21 cellular contexts compared by ENCODE assay signal in the genomic region with DNA sequence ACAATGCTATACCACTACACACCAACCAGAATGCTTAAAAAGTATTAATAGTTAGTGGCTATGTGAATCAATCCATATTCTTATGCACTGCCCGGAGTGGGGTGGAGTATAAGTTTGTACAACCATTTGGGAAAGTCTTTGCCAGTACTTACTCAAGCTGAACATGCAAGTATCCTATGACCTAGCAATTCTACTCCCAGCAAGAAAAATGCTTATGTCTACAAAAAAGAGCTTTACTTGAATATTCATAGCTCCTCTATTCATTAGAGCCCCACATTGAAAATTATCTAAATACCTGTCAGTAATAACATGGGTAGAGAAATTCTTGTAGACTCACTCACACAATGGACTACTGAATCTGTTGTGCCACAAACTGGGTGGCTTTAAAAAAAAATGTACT. TPM values are rescaled to one million over a fixed set of nuclear protein-coding genes. Genes with fewer than 3 reads are reported as not detected.
DNase-seq lines count a peak whose midpoint lies in the region; ATAC-seq, FAIRE-seq and TF ChIP-seq lines count a peak whose summit lies in the region.
"Had no signal": no experiment of that assay in that cellular context is flagged by ENCODE, and none has a peak within 500 bp of the region (broad histone marks: within the 10 kb centered on the region; RNA-seq: fewer than 3 reads in every experiment).

No MANE protein-coding gene starts in this region.

- no peaks in the 10 kb centered on the region for H3F3A ChIP-seq in smooth muscle cell (ENCODE audit: low read depth)

- H3K27ac Mint-ChIP-seq in HFFc6 = no peak overlapping the region
- H3K27ac Mint-ChIP-seq: B cell; CD4-positive, CD25-positive, alpha-beta regulatory T cell; H9 had no signal

- BruUV-seq in K562 (replicated peaks; lab: Mats Ljungman, UMichigan) = no TSS peak

- FAIRE-seq in K562 (lab: Jason Lieb, UNC) = no peak
- FAIRE-seq: GM12892 had no signal

- TF ChIP-seq EP300 in K562 (IDR thresholded peaks at IDR 0.05; ENCODE audit: low read length) = no peak

- H2AFZ ChIP-seq in K562 (ENCODE audit: low read depth, low read length) (peak overlapping the region; percentile 77), smooth muscle cell (ENCODE audit: low read depth) (no peak overlapping the region)
- H2AFZ ChIP-seq: GM23248 had no signal

- in situ Hi-C loops in K562 (cut with MboI) = no loop called here

- TF ChIP-seq CTCF in K562 (IDR thresholded peaks at IDR 0.05 in 2 of 3, conservative IDR thresholded peaks at IDR 0.05 in 1 of 3; ENCODE audit: insufficient read depth in 2 of 3, low read depth in 1 of 3, low read length in 3 of 3) = no peak
- no peak for TF ChIP-seq CTCF in smooth muscle cell (IDR thresholded peaks at IDR 0.05; ENCODE audit: borderline replicate concordance, insufficient read depth, poor library complexity, severe bottlenecking)
- no peak for TF ChIP-seq CTCF in HFFc6 (IDR thresholded peaks at IDR 0.05)

- peaks cover 0 to 21% (median 0%) of the 10 kb centered on the region in 11 experiments; a peak in 3 of 22 replicates for H3K36me3 ChIP-seq in BLaER1 treated with 17β-estradiol and CSF1 and Interleukin-3, amounts not matched to agents 10 nM and 100 nM
- no peaks in the 10 kb centered on the region; the same call in 2 of the 3 replicates for H3K36me3 ChIP-seq in K562 (ENCODE audit: control insufficient read depth, insufficient read depth, low read length)
- H3K36me3 ChIP-seq in smooth muscle cell (ENCODE audit: low read depth) = no peaks in the 10 kb centered on the region

- peak; percentile 30; the same call in 2 of the 3 replicates for ATAC-seq in K562

- no peaks in the 10 kb centered on the region for H3K9me1 ChIP-seq in K562 (ENCODE audit: control insufficient read depth, insufficient read depth, low read length)

- CTCF ChIA-PET in K562 (lab: Yijun Ruan, JAX; ENCODE audit: low intra/inter-chr PET ratio) = no interaction called here

- peak overlapping the region in 6 of 11 experiments; percentile 11 to 60 (median 40); a peak in 9 of 22 replicates for H3K4me2 ChIP-seq in BLaER1 treated with 17β-estradiol and CSF1 and Interleukin-3, amounts not matched to agents 10 nM and 100 nM
- H3K4me2 ChIP-seq in K562 (ENCODE audit: insufficient read depth, low read length) (peak overlapping the region; percentile 79), smooth muscle cell (peak overlapping the region; percentile 54)
- H3K4me2 ChIP-seq: KMS-11 had no signal

- no peak overlapping the region for H3K4me3 ChIP-seq in BLaER1 treated with 17β-estradiol and CSF1 and Interleukin-3, amounts not matched to agents 10 nM and 100 nM
- peak overlapping the region; percentile 6; the same call in 1 of the 2 replicates for H3K4me3 ChIP-seq in K562
- no peak overlapping the region for H3K4me3 ChIP-seq in smooth muscle cell
- H3K4me3 ChIP-seq: GM23248 had no signal

- peaks cover 49 to 90% (median 71%) of the 10 kb centered on the region in 11 experiments for H3K9me3 ChIP-seq in BLaER1 treated with 17β-estradiol and CSF1 and Interleukin-3, amounts not matched to agents 10 nM and 100 nM (replicated peaks in 1 of 11)
- peaks cover 19% of the 10 kb centered on the region for H3K9me3 ChIP-seq in K562 (replicated peaks; ENCODE audit: control insufficient read depth, insufficient read depth, low read depth, low read length)
- H3K9me3 ChIP-seq in smooth muscle cell (replicated peaks; ENCODE audit: low read depth) = no peaks in the 10 kb centered on the region

- H3K27me3 ChIP-seq in BLaER1 treated with 17β-estradiol and CSF1 and Interleukin-3, amounts not matched to agents 10 nM and 100 nM = peaks cover 0 to 1% (median 0%) of the 10 kb centered on the region in 11 experiments; a peak in 3 of 22 replicates
- H3K27me3 ChIP-seq in K562 (ENCODE audit: control insufficient read depth in 2 of 2, insufficient read depth in 2 of 2, low read length in 2 of 2) (no peaks in the 10 kb centered on the region), smooth muscle cell (ENCODE audit: low read depth) (no peaks in the 10 kb centered on the region)

- H3K27ac ChIP-seq in BLaER1 treated with 17β-estradiol and CSF1 and Interleukin-3, amounts not matched to agents 10 nM and 100 nM = no peak overlapping the region
- peak overlapping the region; percentile 65 for H3K27ac ChIP-seq in K562 (ENCODE audit: extremely low read depth, low read depth, low read length)
- peak overlapping the region; percentile 48 for H3K27ac ChIP-seq in smooth muscle cell (ENCODE audit: low read depth)
- H3K27ac ChIP-seq: GM23248, KMS-11 had no signal

- peaks cover 20% of the 10 kb centered on the region; the same call in 1 of the 2 replicates for H3K4me1 Mint-ChIP-seq in HFFc6 (ENCODE audit: low read depth)
- H3K4me1 Mint-ChIP-seq: CD4-positive, CD25-positive, alpha-beta regulatory T cell; H9 had no signal

- intact Hi-C loops in K562 (cut with micrococcal nuclease) = no loop called here

- H3K9ac ChIP-seq in BLaER1 treated with 17β-estradiol and CSF1 and Interleukin-3, amounts not matched to agents 10 nM and 100 nM = no peak overlapping the region
- peak overlapping the region in 1 of 2 experiments; percentile 64; a peak in 2 of 4 replicates for H3K9ac ChIP-seq in K562 (ENCODE audit: insufficient read depth in 1 of 2, low read depth in 2 of 2, low read length in 2 of 2)
- H3K9ac ChIP-seq in smooth muscle cell (ENCODE audit: low read depth) = no peak overlapping the region
- H3K9ac ChIP-seq: GM23248, KMS-11 had no signal

- H3K4me3 Mint-ChIP-seq in HFFc6 = no peak overlapping the region
- H3K4me3 Mint-ChIP-seq: B cell; CD4-positive, CD25-positive, alpha-beta regulatory T cell; H9 had no signal

- H3K27me3 Mint-ChIP-seq in HFFc6 (ENCODE audit: insufficient read depth) = no peaks in the 10 kb centered on the region; the same call in none of the 2 replicates
- H3K27me3 Mint-ChIP-seq: CD4-positive, CD25-positive, alpha-beta regulatory T cell had no signal

- POLR2A ChIA-PET in K562 (lab: Yijun Ruan, JAX) = interaction anchor here (0.6 kb wide), 1 partner anchor 9 kb away, joined by 3 read pairs; no protein-coding TSS in a partner anchor

- peaks cover 18% of the 10 kb centered on the region; the same call in 1 of the 3 replicates for H3K79me2 ChIP-seq in K562 (ENCODE audit: control insufficient read depth, insufficient read depth, low read length)
- H3K79me2 ChIP-seq in smooth muscle cell (ENCODE audit: low read depth) = no peaks in the 10 kb centered on the region

- no peaks in the 10 kb centered on the region for H3K9me3 Mint-ChIP-seq in HFFc6

- H3K36me3 Mint-ChIP-seq in HFFc6 (ENCODE audit: low read depth) = no peaks in the 10 kb centered on the region

- no peak for TF ChIP-seq RAD21 in K562 (CRISPR knock-in tag; conservative IDR thresholded peaks at IDR 0.05 in 1 of 2, IDR thresholded peaks at IDR 0.05 in 1 of 2)

- peaks cover 12 to 29% (median 23%) of the 10 kb centered on the region in 10 experiments; a peak in 18 of 20 replicates for H3K4me1 ChIP-seq in BLaER1 treated with 17β-estradiol and CSF1 and Interleukin-3, amounts not matched to agents 10 nM and 100 nM
- H3K4me1 ChIP-seq in K562 (replicated peaks in 1 of 2; ENCODE audit: control insufficient read depth in 2 of 2, insufficient read depth in 2 of 2, low read length in 2 of 2) = peaks cover 0 to 16% of the 10 kb centered on the region in 2 experiments; a peak in 2 of 5 replicates
- H3K4me1 ChIP-seq in smooth muscle cell (ENCODE audit: low read depth) = no peaks in the 10 kb centered on the region

- TF ChIP-seq POLR2A in K562 (conservative IDR thresholded peaks at IDR 0.05) = no peak

- H4K20me1 ChIP-seq in BLaER1 treated with 17β-estradiol and CSF1 and Interleukin-3, amounts not matched to agents 10 nM and 100 nM = no peaks in the 10 kb centered on the region
- H4K20me1 ChIP-seq in K562 (replicated peaks; ENCODE audit: control insufficient read depth, insufficient read depth, low read length) (no peaks in the 10 kb centered on the region), smooth muscle cell (ENCODE audit: low read depth) (no peaks in the 10 kb centered on the region)

- DNase-seq in K562 (ENCODE audit: extremely low read depth in 1 of 4, low spot score in 3 of 4) (no peak), left kidney (ENCODE audit: low read depth, low spot score) (peak; percentile 29), smooth muscle cell (lab: John Stamatoyannopoulos, UW; ENCODE audit: unreplicated experiment) (no peak), HFFc6 (no peak), NCI-H2107 treated with DMSO at 0.1 percent for 48 hours (lab: John Stamatoyannopoulos, UW; ENCODE audit: unreplicated experiment) (no peak), EL (no peak)
- DNase-seq: CD4-positive, CD25-positive, alpha-beta regulatory T cell; DMS 273 treated with DMSO at 0.1 percent for 48 hours; DND-41; H9; NCI-H1694; NCI-H2081; NCI-H2171 treated with DMSO at 0.1 percent for 48 hours; NCI-H446; NCI-H526; Right ventricle myocardium superior had no signal

- WGBS in K562 (ENCODE audit: insufficient coverage, low coverage, missing lambda C conversion rate) = 75% methylated on average over 1 of the region's 1 CpG
- WGBS in smooth muscle cell (ENCODE audit: low lambda C conversion rate) = 94% methylated on average over 1 of the region's 1 CpG

TF ChIP-seq in K562, 482 proteins besides CTCF, POLR2A, EP300 and RAD21 (continues in another document):
- no peak for TF ChIP-seq DIDO1 (tag; IDR thresholded peaks at IDR 0.05; ENCODE audit: low read depth)

RNA-seq across cellular contexts. Expression of a gene that starts 21.4 kb away (rescaled TPM):
- 56.3 and 58.9 TPM in 2 replicates for total RNA-seq in K562 (2011; cell fraction: chromatin; rRNA removed; ENCODE audit: low replicate concordance)
- total RNA-seq in K562 (2011; cell fraction: nucleolus; rRNA removed) = 33.7 and 34.5 TPM in 2 replicates
- total RNA-seq in K562 (2011; cell fraction: nucleoplasm; rRNA removed) = 34.8 and 41.8 TPM in 2 replicates
- total RNA-seq in K562 (2014; rRNA removed) (44.2 and 59.8 TPM in 2 replicates), K562 (2014; rRNA removed; fragmentation: Illumina TruSeq; extraction: Trizol) (64.2 and 70.6 TPM in 2 replicates), K562 (2015; rRNA removed; fragmentation: Illumina TruSeq; extraction: Trizol) (91.9 and 92.9 TPM in 2 replicates), K562 (2021) (61.5 and 66.2 TPM in 2 replicates), smooth muscle cell (53.8 and 65.2 TPM in 2 replicates)
- polyA plus RNA-seq in K562 (2011; rRNA removed) (89.1 and 105 TPM in 2 replicates), K562 (2014; fragmentation: Illumina TruSeq; extraction: Trizol) (114 and 163 TPM in 2 replicates), K562 (2014; fragmentation: Nextera tagmentation; extraction: Ambion mirVana) (10 to 100 TPM; 12.7 to 13.2 TPM), K562 (2014; rRNA removed) (54.2 and 62.2 TPM in 2 replicates), smooth muscle cell (50.0 and 54.6 TPM in 2 replicates)
- 53.5 and 79.9 TPM in 2 replicates for polyA plus RNA-seq in K562 (2011; cell fraction: cytosol; rRNA removed)
- polyA plus RNA-seq in K562 (2011; cell fraction: nucleus; rRNA removed) = 150 and 160 TPM in 2 replicates
- 41.6 and 49.2 TPM in 2 replicates for polyA plus RNA-seq in K562 (2012)
- polyA minus RNA-seq in K562 (2011; rRNA and poly(A)+ RNA removed) = 84.0 and 119 TPM in 2 replicates
- 43.2 and 58.7 TPM in 2 replicates for polyA minus RNA-seq in K562 (2011; cell fraction: cytosol; rRNA and poly(A)+ RNA removed)
- polyA minus RNA-seq in K562 (2011; cell fraction: nucleus; rRNA and poly(A)+ RNA removed) = 18.7 and 22.2 TPM in 2 replicates
- total RNA-seq in HFFc6 (2021; fragmentation: NEBNext Ultra II Directional; extraction: Animal tissue kit (Norgen Biotek cat#: 25700)) = 10 to 100 TPM; 38.1 to 53.8 (median 43.0) TPM

Comparison
In these comparisons a context has a peak if more than half of its experiments do, and no peak if none do; other contexts are left out.
1. H3K27ac ChIP-seq: peak in K562 (single experiment) and smooth muscle cell (single experiment); none in BLaER1 treated with 17β-estradiol and CSF1 and Interleukin-3, amounts not matched to agents 10 nM and 100 nM (0 of 11).
2. Peak in every context shown above with its lines, with median percentiles within 50 percentile points of each other: H3K4me2 ChIP-seq.